1 cellular context compared by ENCODE assay signal in the genomic region with DNA sequence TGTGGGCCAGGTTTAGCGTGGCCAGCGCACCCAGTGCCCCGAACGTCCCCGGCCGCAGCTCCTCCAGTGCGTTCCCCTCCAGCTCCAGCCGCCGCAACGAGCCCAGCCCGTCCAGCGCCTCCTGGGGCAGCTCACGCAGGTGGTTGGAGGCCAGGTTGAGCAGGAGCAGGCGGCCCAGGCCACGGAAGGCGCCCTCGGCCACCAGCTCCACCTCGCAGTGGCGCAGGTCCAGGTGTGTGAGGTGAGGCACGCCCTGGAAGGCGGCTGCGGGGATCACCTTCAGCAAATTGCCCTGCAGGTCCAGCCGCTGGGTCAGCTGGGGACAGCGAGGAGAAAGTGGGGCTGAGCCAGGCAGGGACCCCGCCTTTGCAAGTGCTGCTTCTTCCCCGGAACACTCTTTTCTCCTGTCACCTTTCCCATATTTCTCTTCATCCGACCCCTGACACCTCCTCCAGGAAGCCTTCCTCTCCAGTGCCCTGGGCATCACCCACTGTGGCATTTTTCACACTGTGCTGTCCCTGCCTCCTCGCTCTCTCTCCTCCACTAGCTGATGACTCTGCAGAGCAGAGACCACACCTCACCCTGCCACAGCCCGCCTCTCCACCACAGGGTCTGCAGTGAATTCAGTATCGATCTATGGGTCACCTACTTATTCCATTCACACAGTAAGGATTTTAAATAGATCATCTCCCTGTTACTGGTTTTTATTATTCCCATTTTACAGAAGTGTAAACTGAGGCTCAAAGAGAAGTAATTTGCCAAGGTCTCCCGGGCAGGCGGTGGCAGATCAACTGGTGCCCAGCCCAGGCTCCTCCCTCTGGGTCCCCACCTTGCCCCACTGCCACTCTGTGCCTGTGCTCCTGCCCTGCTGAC.
TF ChIP-seq lines count a peak whose summit lies in the region.

No MANE protein-coding gene starts in this region.

TF ChIP-seq in K562, 482 proteins besides CTCF, POLR2A, EP300 and RAD21:
- TF ChIP-seq ZBTB7A (IDR thresholded peaks at IDR 0.05; ENCODE audit: borderline replicate concordance, control insufficient read depth, low read depth, low read length): no peak
- no peak for TF ChIP-seq HLTF (IDR thresholded peaks at IDR 0.05)
- no peak for TF ChIP-seq ZNF644 (tag; IDR thresholded peaks at IDR 0.05; ENCODE audit: low read depth)
- TF ChIP-seq ZNF175 (CRISPR knock-in tag; IDR thresholded peaks at IDR 0.05; ENCODE audit: low read depth): no peak
- TF ChIP-seq CBFA2T2 (conservative IDR thresholded peaks at IDR 0.05): no peak
- TF ChIP-seq ZNF174 (CRISPR knock-in tag; IDR thresholded peaks at IDR 0.05): no peak
- TF ChIP-seq, protein P1, sequence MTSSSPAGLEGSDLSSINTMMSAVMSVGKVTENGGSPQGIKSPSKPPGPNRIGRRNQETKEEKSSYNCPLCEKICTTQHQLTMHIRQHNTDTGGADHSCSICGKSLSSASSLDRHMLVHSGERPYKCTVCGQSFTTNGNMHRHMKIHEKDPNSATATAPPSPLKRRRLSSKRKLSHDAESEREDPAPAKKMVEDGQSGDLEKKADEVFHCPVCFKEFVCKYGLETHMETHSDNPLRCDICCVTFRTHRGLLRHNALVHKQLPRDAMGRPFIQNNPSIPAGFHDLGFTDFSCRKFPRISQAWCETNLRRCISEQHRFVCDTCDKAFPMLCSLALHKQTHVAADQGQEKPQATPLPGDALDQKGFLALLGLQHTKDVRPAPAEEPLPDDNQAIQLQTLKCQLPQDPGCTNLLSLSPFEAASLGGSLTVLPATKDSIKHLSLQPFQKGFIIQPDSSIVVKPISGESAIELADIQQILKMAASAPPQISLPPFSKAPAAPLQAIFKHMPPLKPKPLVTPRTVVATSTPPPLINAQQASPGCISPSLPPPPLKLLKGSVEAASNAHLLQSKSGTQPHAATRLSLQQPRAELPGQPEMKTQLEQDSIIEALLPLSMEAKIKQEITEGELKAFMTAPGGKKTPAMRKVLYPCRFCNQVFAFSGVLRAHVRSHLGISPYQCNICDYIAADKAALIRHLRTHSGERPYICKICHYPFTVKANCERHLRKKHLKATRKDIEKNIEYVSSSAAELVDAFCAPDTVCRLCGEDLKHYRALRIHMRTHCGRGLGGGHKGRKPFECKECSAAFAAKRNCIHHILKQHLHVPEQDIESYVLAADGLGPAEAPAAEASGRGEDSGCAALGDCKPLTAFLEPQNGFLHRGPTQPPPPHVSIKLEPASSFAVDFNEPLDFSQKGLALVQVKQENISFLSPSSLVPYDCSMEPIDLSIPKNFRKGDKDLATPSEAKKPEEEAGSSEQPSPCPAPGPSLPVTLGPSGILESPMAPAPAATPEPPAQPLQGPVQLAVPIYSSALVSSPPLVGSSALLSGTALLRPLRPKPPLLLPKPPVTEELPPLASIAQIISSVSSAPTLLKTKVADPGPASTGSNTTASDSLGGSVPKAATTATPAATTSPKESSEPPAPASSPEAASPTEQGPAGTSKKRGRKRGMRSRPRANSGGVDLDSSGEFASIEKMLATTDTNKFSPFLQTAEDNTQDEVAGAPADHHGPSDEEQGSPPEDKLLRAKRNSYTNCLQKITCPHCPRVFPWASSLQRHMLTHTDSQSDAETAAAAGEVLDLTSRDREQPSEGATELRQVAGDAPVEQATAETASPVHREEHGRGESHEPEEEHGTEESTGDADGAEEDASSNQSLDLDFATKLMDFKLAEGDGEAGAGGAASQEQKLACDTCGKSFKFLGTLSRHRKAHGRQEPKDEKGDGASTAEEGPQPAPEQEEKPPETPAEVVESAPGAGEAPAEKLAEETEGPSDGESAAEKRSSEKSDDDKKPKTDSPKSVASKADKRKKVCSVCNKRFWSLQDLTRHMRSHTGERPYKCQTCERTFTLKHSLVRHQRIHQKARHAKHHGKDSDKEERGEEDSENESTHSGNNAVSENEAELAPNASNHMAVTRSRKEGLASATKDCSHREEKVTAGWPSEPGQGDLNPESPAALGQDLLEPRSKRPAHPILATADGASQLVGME (CRISPR knock-in tag; IDR thresholded peaks at IDR 0.05): no peak
- peak; percentile 57; the same call in 1 of the 2 replicates for TF ChIP-seq BCOR (IDR thresholded peaks at IDR 0.05)
- TF ChIP-seq MTF1 (CRISPR knock-in tag; IDR thresholded peaks at IDR 0.05; ENCODE audit: borderline replicate concordance): no peak
- TF ChIP-seq ZNF41 (CRISPR knock-in tag; conservative IDR thresholded peaks at IDR 0.05): no peak
- no peak for TF ChIP-seq ZNF224 (CRISPR knock-in tag; IDR thresholded peaks at IDR 0.05)
- TF ChIP-seq ZFP36 (IDR thresholded peaks at IDR 0.05; ENCODE audit: low read depth, low read length, partially characterized antibody): peak; percentile 68
- TF ChIP-seq PYGO2 (tag; IDR thresholded peaks at IDR 0.05): no peak
- TF ChIP-seq NFIX (CRISPR knock-in tag; IDR thresholded peaks at IDR 0.05; ENCODE audit: low read depth): no peak
